13 cellular contexts compared by ENCODE assay signal in the genomic region with DNA sequence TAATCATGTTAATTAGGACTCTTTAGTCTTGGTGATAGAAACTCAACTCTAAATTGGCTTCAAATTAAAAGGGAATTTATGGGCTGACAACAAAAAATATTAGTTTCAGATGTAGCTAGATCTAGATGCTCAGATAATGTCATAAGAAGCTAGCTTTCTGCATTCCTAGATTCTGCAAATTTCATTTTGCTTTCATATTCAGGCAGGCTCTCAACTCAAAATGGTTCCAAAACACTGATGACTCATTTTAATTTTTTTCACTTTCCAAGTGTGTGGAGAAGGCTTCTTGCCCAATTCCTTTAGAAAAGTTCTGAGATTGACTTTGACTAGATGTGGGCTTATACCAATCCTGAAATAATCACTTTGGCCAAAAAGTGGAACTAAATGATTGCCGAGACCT.
DNase-seq lines count a peak whose midpoint lies in the region; ATAC-seq and TF ChIP-seq lines count a peak whose summit lies in the region.
"Had no signal": no experiment of that assay in that cellular context is flagged by ENCODE, and none has a peak within 500 bp of the region (broad histone marks: within the 10 kb centered on the region; RNA-seq: fewer than 3 reads in every experiment).

No MANE protein-coding gene starts in this region.

- H4K20me1 ChIP-seq in GM23338 (replicated peaks; ENCODE audit: insufficient read depth): no peaks in the 10 kb centered on the region

- H3K36me3 Mint-ChIP-seq in CD14-positive monocyte: no peaks in the 10 kb centered on the region
- no peaks in the 10 kb centered on the region for H3K36me3 Mint-ChIP-seq in activated T-helper 17 cell treated with anti-CD3 and anti-CD28 coated beads, Interleukin-2, amount 50 U/mL, for 72 hours (ENCODE audit: low read depth)
- H3K36me3 Mint-ChIP-seq in GM23338 (ENCODE audit: low read depth): no peaks in the 10 kb centered on the region
- H3K36me3 Mint-ChIP-seq: activated naive CD8-positive, alpha-beta T cell treated with anti-CD3 and anti-CD28 coated beads for 36 hours had no signal

- peak overlapping the region in 1 of 2 donors; percentile 24 for H3K4me3 Mint-ChIP-seq in CD14-positive monocyte
- H3K4me3 Mint-ChIP-seq in activated T-helper 17 cell treated with anti-CD3 and anti-CD28 coated beads, Interleukin-2, amount 50 U/mL, for 72 hours: no peak overlapping the region
- no peak overlapping the region for H3K4me3 Mint-ChIP-seq in GM23338
- H3K4me3 Mint-ChIP-seq: activated naive CD8-positive, alpha-beta T cell treated with anti-CD3 and anti-CD28 coated beads for 36 hours had no signal

- intact Hi-C loops in CD14-positive monocyte (cut with micrococcal nuclease): no loop called here

- H3K27me3 Mint-ChIP-seq in CD14-positive monocyte (ENCODE audit: low read depth in 3 of 3) (no peaks in the 10 kb centered on the region), GM23338 (ENCODE audit: insufficient read depth, low read depth, poor library complexity) (no peaks in the 10 kb centered on the region)
- no peaks in the 10 kb centered on the region for H3K27me3 Mint-ChIP-seq in activated T-helper 17 cell treated with anti-CD3 and anti-CD28 coated beads, Interleukin-2, amount 50 U/mL, for 72 hours
- H3K27me3 Mint-ChIP-seq: activated naive CD8-positive, alpha-beta T cell treated with anti-CD3 and anti-CD28 coated beads for 36 hours had no signal

- H3K27ac ChIP-seq in GM23338 (ENCODE audit: low read depth): no peak overlapping the region
- H3K27ac ChIP-seq: C4-2B, stomach had no signal

- H3K4me3 ChIP-seq in GM23338: no peak overlapping the region
- H3K4me3 ChIP-seq: K562, stomach had no signal

- no peaks in the 10 kb centered on the region for H3K36me3 ChIP-seq in GM23338 (ENCODE audit: insufficient read depth)
- H3K36me3 ChIP-seq: stomach had no signal

- H3K4me1 ChIP-seq in GM23338 (ENCODE audit: insufficient read depth): no peaks in the 10 kb centered on the region

- no peak for TF ChIP-seq CTCF in CD14-positive monocyte (IDR thresholded peaks at IDR 0.05)
- TF ChIP-seq CTCF in GM23338 (conservative IDR thresholded peaks at IDR 0.05; ENCODE audit: low read depth in 2 of 2): no peak
- no peak for TF ChIP-seq CTCF in GM10248 (IDR thresholded peaks at IDR 0.05; ENCODE audit: control extremely low read depth, extremely low read depth, low read depth, missing control alignments)

- H2AFZ ChIP-seq in GM23338: no peak overlapping the region

- H3K9me3 Mint-ChIP-seq in CD14-positive monocyte (peaks cover 0 to 7% (median 0%) of the 10 kb centered on the region in 7 donors), GM23338 (no peaks in the 10 kb centered on the region)
- H3K9me3 Mint-ChIP-seq in activated T-helper 17 cell treated with anti-CD3 and anti-CD28 coated beads, Interleukin-2, amount 50 U/mL, for 72 hours: no peaks in the 10 kb centered on the region
- H3K9me3 Mint-ChIP-seq: activated naive CD8-positive, alpha-beta T cell treated with anti-CD3 and anti-CD28 coated beads for 36 hours had no signal

- H3K4me2 ChIP-seq in GM23338: no peak overlapping the region

- CTCF ChIA-PET in GM10248 (lab: Yijun Ruan, JAX): interaction anchor here (1.4 kb wide), 1 partner anchor 11 kb away, joined by 4 read pairs; no protein-coding TSS in a partner anchor

- H3K27ac Mint-ChIP-seq in CD14-positive monocyte (peak overlapping the region in 5 of 7 donors; percentile 7 to 84 (median 70)), GM23338 (no peak overlapping the region)
- H3K27ac Mint-ChIP-seq in activated T-helper 17 cell treated with anti-CD3 and anti-CD28 coated beads, Interleukin-2, amount 50 U/mL, for 72 hours: no peak overlapping the region
- H3K27ac Mint-ChIP-seq: activated naive CD8-positive, alpha-beta T cell treated with anti-CD3 and anti-CD28 coated beads for 36 hours had no signal

- peaks cover 16% of the 10 kb centered on the region for H3K4me1 Mint-ChIP-seq in CD14-positive monocyte
- H3K4me1 Mint-ChIP-seq in activated T-helper 17 cell treated with anti-CD3 and anti-CD28 coated beads, Interleukin-2, amount 50 U/mL, for 72 hours: no peaks in the 10 kb centered on the region
- H3K4me1 Mint-ChIP-seq in GM23338: no peaks in the 10 kb centered on the region
- H3K4me1 Mint-ChIP-seq: activated naive CD8-positive, alpha-beta T cell treated with anti-CD3 and anti-CD28 coated beads for 36 hours had no signal

- 0 out of 2 replicates have a peak, but pooled peaks cover 4% of the 10 kb centered on the region for H3K9me2 ChIP-seq in GM23338 (ENCODE audit: insufficient read depth)

- POLR2A ChIA-PET in GM10248 (lab: Yijun Ruan, JAX): no interaction called here

- no peaks in the 10 kb centered on the region for H3K27me3 ChIP-seq in GM23338 (ENCODE audit: insufficient read depth)
- H3K27me3 ChIP-seq: stomach had no signal

- no peaks in the 10 kb centered on the region for H3K79me2 ChIP-seq in GM23338 (replicated peaks; ENCODE audit: insufficient read depth)

- ATAC-seq in GM19452 (IDR thresholded peaks at IDR 0.05; ENCODE audit: unreplicated experiment) (peak; percentile 88), HG03066 (IDR thresholded peaks at IDR 0.05; ENCODE audit: low read depth, unreplicated experiment) (peak; percentile 84), GM23338 (no peak)
- peak; percentile 18 for ATAC-seq in activated T-helper 17 cell treated with anti-CD3 and anti-CD28 coated beads, Interleukin-2, amount 50 U/mL, for 72 hours (replicated peaks)
- ATAC-seq: K562, PC-3 had no signal

- DNase-seq in CD14-positive monocyte (ENCODE audit: low spot score) (no peak), GM23338 (ENCODE audit: low spot score) (no peak), GM10248 (ENCODE audit: extremely low spot score) (no peak), NCI-H345 treated with DMSO at 0.1 percent for 48 hours (lab: John Stamatoyannopoulos, UW; ENCODE audit: unreplicated experiment) (no peak)
- no peak for DNase-seq in stimulated activated CD4-positive, alpha-beta T cell treated with anti-CD3 and anti-CD28 coated beads, Interleukin-2, amount 100 ng/mL, for 48 hours
- DNase-seq: activated naive CD8-positive, alpha-beta T cell treated with anti-CD3 and anti-CD28 coated beads for 36 hours; PC-3; stomach had no signal

- no peaks in the 10 kb centered on the region for H3F3A ChIP-seq in GM23338 (replicated peaks; ENCODE audit: low read depth)

TF ChIP-seq in GM23338, 12 proteins besides CTCF, POLR2A, EP300 and RAD21 (continues in another document):
- TF ChIP-seq ZNF331 (CRISPR knock-in tag; IDR thresholded peaks at IDR 0.05; ENCODE audit: low read depth) (no peak), POLR2AphosphoS5 (IDR thresholded peaks at IDR 0.05; ENCODE audit: low read depth) (no peak), ZNF114 (CRISPR knock-in tag; IDR thresholded peaks at IDR 0.05) (no peak), STAT1 (IDR thresholded peaks at IDR 0.05; ENCODE audit: unreplicated experiment) (no peak), NANOG (IDR thresholded peaks at IDR 0.05; ENCODE audit: borderline replicate concordance) (no peak), EZH2phosphoT487 (IDR thresholded peaks at IDR 0.05; ENCODE audit: unreplicated experiment) (no peak), CREB1 (CRISPR knock-in tag; IDR thresholded peaks at IDR 0.05; ENCODE audit: low read depth) (no peak), EZH2 (IDR thresholded peaks at IDR 0.05; ENCODE audit: low read depth, unreplicated experiment) (no peak)
- TF ChIP-seq, protein P1, sequence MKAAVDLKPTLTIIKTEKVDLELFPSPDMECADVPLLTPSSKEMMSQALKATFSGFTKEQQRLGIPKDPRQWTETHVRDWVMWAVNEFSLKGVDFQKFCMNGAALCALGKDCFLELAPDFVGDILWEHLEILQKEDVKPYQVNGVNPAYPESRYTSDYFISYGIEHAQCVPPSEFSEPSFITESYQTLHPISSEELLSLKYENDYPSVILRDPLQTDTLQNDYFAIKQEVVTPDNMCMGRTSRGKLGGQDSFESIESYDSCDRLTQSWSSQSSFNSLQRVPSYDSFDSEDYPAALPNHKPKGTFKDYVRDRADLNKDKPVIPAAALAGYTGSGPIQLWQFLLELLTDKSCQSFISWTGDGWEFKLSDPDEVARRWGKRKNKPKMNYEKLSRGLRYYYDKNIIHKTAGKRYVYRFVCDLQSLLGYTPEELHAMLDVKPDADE (IDR thresholded peaks at IDR 0.05): no peak

Comparison
In these comparisons a context has a peak if more than half of its experiments do, and no peak if none do; other contexts are left out.
1. H3K27ac Mint-ChIP-seq: peak in CD14-positive monocyte (5 of 7); none in activated T-helper 17 cell treated with anti-CD3 and anti-CD28 coated beads, Interleukin-2, amount 50 U/mL, for 72 hours (single experiment) and GM23338 (single experiment).